Comparison of ENCODE assay signal across 8 cellular contexts in the genomic region with DNA sequence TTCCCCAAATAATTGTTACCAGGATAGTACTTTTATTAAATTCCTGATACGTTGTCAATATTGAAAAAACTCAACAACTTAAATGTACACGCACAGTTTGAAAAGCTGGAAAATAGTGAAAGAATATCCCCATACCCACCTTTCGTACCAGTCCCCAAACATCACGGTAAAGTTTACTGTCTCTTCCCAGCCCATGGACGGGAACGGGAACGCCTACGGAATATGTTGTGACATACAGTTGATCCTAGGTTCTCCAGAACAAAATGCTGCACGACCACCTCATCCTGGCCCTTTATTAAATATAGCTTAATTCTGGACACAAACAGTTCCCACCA. TPM values are rescaled to one million over a fixed set of nuclear protein-coding genes. Genes with fewer than 3 reads are reported as not detected.
A peak's percentile ranks its signal among the peaks of the same experiment; 100 is the strongest.
DNase-seq lines count a peak whose midpoint lies in the region; ATAC-seq and TF ChIP-seq lines count a peak whose summit lies in the region.

No MANE protein-coding gene starts in this region.

- DNase-seq in CD14-positive monocyte (ENCODE audit: low spot score): no peak
- DNase-seq in Jurkat, Clone E6-1 (ENCODE audit: low read depth, low spot score): no peak
- no peak for DNase-seq in chondrocyte (ENCODE audit: low spot score)
- no peak for DNase-seq in mucosa of descending colon
- no peak for DNase-seq in NCI-H128 (lab: John Stamatoyannopoulos, UW; ENCODE audit: unreplicated experiment)
- no peak for DNase-seq in dedifferentiated amniotic fluid mesenchymal stem cell (ENCODE audit: extremely low spot score)
- DNase-seq in GOT3 (lab: John Stamatoyannopoulos, UW): no peak
- no peak for DNase-seq in activated effector memory CD4-positive, alpha-beta T cell treated with Interleukin-2 at 50 U/mL for 16 hours

- no peaks in the 10 kb centered on the region for H3K36me3 ChIP-seq in mucosa of descending colon (ENCODE audit: low read depth)

- peaks cover 14 to 20% of the 10 kb centered on the region in 2 donors for H3K36me3 Mint-ChIP-seq in CD14-positive monocyte
- H3K36me3 Mint-ChIP-seq in chondrocyte (ENCODE audit: low read depth): peaks cover 2% of the 10 kb centered on the region

- peak overlapping the region; percentile 80 for H3K4me3 ChIP-seq in Jurkat, Clone E6-1 (ENCODE audit: low read length)
- peak overlapping the region; percentile 52 for H3K4me3 ChIP-seq in mucosa of descending colon

- no peaks in the 10 kb centered on the region for H3K9me3 ChIP-seq in mucosa of descending colon

- peak; percentile 4 for ATAC-seq in mucosa of descending colon

- H3K9me3 Mint-ChIP-seq in CD14-positive monocyte (no peaks in the 10 kb centered on the region), chondrocyte (ENCODE audit: low read depth) (no peaks in the 10 kb centered on the region)

- peak overlapping the region; percentile 93 to 95 for H3K4me3 Mint-ChIP-seq in CD14-positive monocyte
- peak overlapping the region; percentile 89 for H3K4me3 Mint-ChIP-seq in chondrocyte (ENCODE audit: unreplicated experiment)

- intact Hi-C loops in CD14-positive monocyte (cut with micrococcal nuclease): no loop called here
- intact Hi-C loops in mucosa of descending colon (cut with DNase I, micrococcal nuclease): no loop called here

- H3K4me1 Mint-ChIP-seq in CD14-positive monocyte (peaks cover 19% of the 10 kb centered on the region), chondrocyte (ENCODE audit: low read depth) (peaks cover 27% of the 10 kb centered on the region)

- peak overlapping the region; percentile 78 to 92 (median 86) for H3K27ac Mint-ChIP-seq in CD14-positive monocyte
- peak overlapping the region; percentile 94 for H3K27ac Mint-ChIP-seq in chondrocyte (ENCODE audit: unreplicated experiment)

- H3K4me1 ChIP-seq in mucosa of descending colon (ENCODE audit: low read depth): peaks cover 16% of the 10 kb centered on the region

- no peak for TF ChIP-seq CTCF in CD14-positive monocyte (IDR thresholded peaks at IDR 0.05)
- no peak for TF ChIP-seq CTCF in chondrocyte (IDR thresholded peaks at IDR 0.05)
- TF ChIP-seq CTCF in mucosa of descending colon (IDR thresholded peaks at IDR 0.05): no peak

- peaks cover 0 to 2% (median 0%) of the 10 kb centered on the region in 3 donors for H3K27me3 Mint-ChIP-seq in CD14-positive monocyte (ENCODE audit: low read depth in 3 of 3)
- H3K27me3 Mint-ChIP-seq in chondrocyte (ENCODE audit: low read depth): no peaks in the 10 kb centered on the region

RNA-seq across cellular contexts. Expression of gene BCAP29, which starts 0.5 kb away (rescaled TPM):
- 10 to 100 TPM; 58.8 to 76.0 TPM for polyA plus RNA-seq in CD14-positive monocyte
- polyA plus RNA-seq in Jurkat, Clone E6-1 (2012; ENCODE audit: insufficient read depth, insufficient read length): 38.9 TPM
- 63.3 to 73.0 TPM (median 69.0 TPM) in 3 replicates for total RNA-seq in chondrocyte
- 10 to 100 TPM; 51.7 to 73.8 (median 66.6) TPM for total RNA-seq in mucosa of descending colon

RNA-seq across cellular contexts. Expression of gene DUS4L, which starts 15.7 kb away (rescaled TPM):
- 1 to 10 TPM; 1.6 to 1.7 TPM for polyA plus RNA-seq in CD14-positive monocyte
- 14.8 TPM for polyA plus RNA-seq in Jurkat, Clone E6-1 (2012; ENCODE audit: insufficient read depth, insufficient read length)
- total RNA-seq in chondrocyte: 4.6 to 8.8 TPM (median 4.9 TPM) in 3 replicates
- 1 to 10 TPM; 5.2 to 7.0 (median 7.0) TPM for total RNA-seq in mucosa of descending colon

RNA-seq across cellular contexts. Expression of gene COG5, which starts 15.8 kb away (rescaled TPM):
- polyA plus RNA-seq in CD14-positive monocyte: 10 to 100 TPM; 28.1 to 29.0 TPM
- polyA plus RNA-seq in Jurkat, Clone E6-1 (2012; ENCODE audit: insufficient read depth, insufficient read length): 31.9 TPM
- total RNA-seq in chondrocyte (52.8 to 56.6 TPM (median 53.8 TPM) in 3 replicates), mucosa of descending colon (10 to 100 TPM; 46.8 to 56.4 (median 47.7) TPM)
